ENCODE assay signal across 12 cellular contexts in genomic region chr2:217887841-217888665, GRCh38.
DNase-seq lines count a peak whose midpoint lies in the region; ATAC-seq and TF ChIP-seq lines count a peak whose summit lies in the region.
"Had no signal": no experiment of that assay in that cellular context is flagged by ENCODE, and none has a peak within 500 bp of the region (broad histone marks: within the 10 kb centered on the region; RNA-seq: fewer than 3 reads in every experiment).

No MANE protein-coding gene starts in this region.

- POLR2A ChIA-PET in MCF 10A (lab: Yijun Ruan, JAX) = interaction anchor here (0.7 kb wide), 1 partner anchor 90 kb away, joined by 3 read pairs; no protein-coding TSS in a partner anchor

- no peaks in the 10 kb centered on the region for H3K4me1 Mint-ChIP-seq in MCF 10A (ENCODE audit: insufficient read depth, unreplicated experiment)
- peaks cover 3% of the 10 kb centered on the region for H3K4me1 Mint-ChIP-seq in activated naive CD8-positive, alpha-beta T cell treated with anti-CD3 and anti-CD28 coated beads, Interleukin-2, amount 50 U/mL, for 24 hours

- ATAC-seq in lung (ENCODE audit: insufficient read depth, low FRiP score) (peak; percentile 30), aorta (ENCODE audit: low FRiP score) (peak; percentile 27), omental fat pad (ENCODE audit: low FRiP score) (no peak)
- ATAC-seq in activated naive CD8-positive, alpha-beta T cell treated with anti-CD3 and anti-CD28 coated beads, Interleukin-2, amount 50 U/mL, for 24 hours = no peak

- DNase-seq in breast epithelium (ENCODE audit: low spot score in 2 of 2) = no peak
- no peak for DNase-seq in MCF 10A (ENCODE audit: unreplicated experiment)
- DNase-seq in fibroblast of mammary gland (ENCODE audit: low read depth) = peak; percentile 38
- DNase-seq in lung (ENCODE audit: low spot score) = peak; percentile 56
- peak; percentile 68 to 76 for DNase-seq in aorta
- no peak for DNase-seq in omental fat pad (ENCODE audit: low spot score)
- no peak for DNase-seq in activated naive CD8-positive, alpha-beta T cell treated with anti-CD3 and anti-CD28 coated beads, Interleukin-2, amount 50 U/mL, for 24 hours
- no peak for DNase-seq in brain microvascular endothelial cell
- DNase-seq: activated naive CD4-positive, alpha-beta T cell treated with Interleukin-2 at 50 U/mL for 16 hours; cortex of kidney; NCI-H345 had no signal

- no peaks in the 10 kb centered on the region for H3K27me3 ChIP-seq in breast epithelium
- no peaks in the 10 kb centered on the region for H3K27me3 ChIP-seq in lung (ENCODE audit: control insufficient read depth, insufficient read depth)
- no peaks in the 10 kb centered on the region for H3K27me3 ChIP-seq in aorta (ENCODE audit: control insufficient read depth in 1 of 2, insufficient read depth in 2 of 2, low read length in 1 of 2)
- no peaks in the 10 kb centered on the region for H3K27me3 ChIP-seq in brain microvascular endothelial cell (replicated peaks)

- TF ChIP-seq CTCF in breast epithelium (IDR thresholded peaks at IDR 0.05) (no peak), MCF 10A (IDR thresholded peaks at IDR 0.05; ENCODE audit: unreplicated experiment) (no peak), fibroblast of mammary gland (conservative IDR thresholded peaks at IDR 0.05; ENCODE audit: control insufficient read depth, insufficient read depth, low read depth, low read length) (no peak), lung (IDR thresholded peaks at IDR 0.05; ENCODE audit: control extremely low read depth, extremely low read depth) (no peak), omental fat pad (IDR thresholded peaks at IDR 0.05) (no peak), brain microvascular endothelial cell (IDR thresholded peaks at IDR 0.05; ENCODE audit: low read depth, low read length, missing control alignments) (no peak)

- no peaks in the 10 kb centered on the region for H3K9me3 ChIP-seq in breast epithelium
- H3K9me3 ChIP-seq in lung (ENCODE audit: control insufficient read depth in 2 of 2, insufficient read depth in 1 of 2, low read length in 1 of 2) = no peaks in the 10 kb centered on the region
- H3K9me3 ChIP-seq in aorta (ENCODE audit: control insufficient read depth, low read length) = no peaks in the 10 kb centered on the region

- no peak overlapping the region for H3K27ac Mint-ChIP-seq in MCF 10A (ENCODE audit: low read depth, unreplicated experiment)
- no peak overlapping the region for H3K27ac Mint-ChIP-seq in activated naive CD8-positive, alpha-beta T cell treated with anti-CD3 and anti-CD28 coated beads, Interleukin-2, amount 50 U/mL, for 24 hours
- H3K27ac Mint-ChIP-seq: T-helper 2 cell treated with Interferon-gamma antibody and Interleukin-4, amounts not matched to agents 5 μg/mL and 100 μg/mL, for 36 hours had no signal

- H3K36me3 ChIP-seq in breast epithelium (no peaks in the 10 kb centered on the region), lung (ENCODE audit: control insufficient read depth in 2 of 2, insufficient read depth in 2 of 2, low read length in 2 of 2) (peaks cover 44 to 70% of the 10 kb centered on the region in 2 donors), aorta (ENCODE audit: control insufficient read depth in 1 of 2, insufficient read depth in 2 of 2, low read length in 1 of 2) (peaks cover 3 to 40% of the 10 kb centered on the region in 2 donors), brain microvascular endothelial cell (replicated peaks) (peaks cover 43% of the 10 kb centered on the region)

- H3K4me3 ChIP-seq in breast epithelium = no peak overlapping the region
- no peak overlapping the region for H3K4me3 ChIP-seq in fibroblast of mammary gland (ENCODE audit: control insufficient read depth, low read depth, low read length)
- no peak overlapping the region for H3K4me3 ChIP-seq in lung
- no peak overlapping the region for H3K4me3 ChIP-seq in aorta (ENCODE audit: low read length in 2 of 2)
- no peak overlapping the region for H3K4me3 ChIP-seq in brain microvascular endothelial cell (ENCODE audit: low read depth, low read length)

- CTCF ChIA-PET in MCF 10A (lab: Yijun Ruan, JAX) = interaction anchor here (0.6 to 17.1 kb wide), 31 partner anchors 8 to 234 kb away, joined by 3 to 678 read pairs (median 6); partner anchors contain the start of genes RUFY4 and TNS1

- WGBS in lung, 2 donors = 57 to 74% methylated on average over 16 of the region's 16 CpGs
- WGBS in aorta, 2 donors = 47 to 49% methylated on average over 16 of the region's 16 CpGs

- H3K4me1 ChIP-seq in breast epithelium (no peaks in the 10 kb centered on the region), lung (ENCODE audit: control insufficient read depth in 2 of 2, insufficient read depth in 2 of 2, low read length in 2 of 2) (peaks cover 7 to 13% of the 10 kb centered on the region in 2 donors), aorta (ENCODE audit: control insufficient read depth in 1 of 2, insufficient read depth in 2 of 2, low read length in 2 of 2) (no peaks in the 10 kb centered on the region)

- H3K36me3 Mint-ChIP-seq in MCF 10A (ENCODE audit: insufficient read depth, unreplicated experiment) = peaks cover 6% of the 10 kb centered on the region
- H3K36me3 Mint-ChIP-seq in activated naive CD8-positive, alpha-beta T cell treated with anti-CD3 and anti-CD28 coated beads, Interleukin-2, amount 50 U/mL, for 24 hours (ENCODE audit: low read depth) = no peaks in the 10 kb centered on the region

- TF ChIP-seq POLR2A in breast epithelium (IDR thresholded peaks at IDR 0.05) = no peak

- no peak overlapping the region for H3K4me3 Mint-ChIP-seq in MCF 10A (ENCODE audit: unreplicated experiment)
- H3K4me3 Mint-ChIP-seq in activated naive CD8-positive, alpha-beta T cell treated with anti-CD3 and anti-CD28 coated beads, Interleukin-2, amount 50 U/mL, for 24 hours = no peak overlapping the region
- H3K4me3 Mint-ChIP-seq: T-helper 2 cell treated with Interferon-gamma antibody and Interleukin-4, amounts not matched to agents 5 μg/mL and 100 μg/mL, for 36 hours had no signal

- no TSS peak for BruUV-seq in MCF 10A (replicated peaks; lab: Mats Ljungman, UMichigan)

- H3K27me3 Mint-ChIP-seq in MCF 10A (ENCODE audit: insufficient read depth, unreplicated experiment) = peaks cover 13% of the 10 kb centered on the region
- peaks cover 4% of the 10 kb centered on the region for H3K27me3 Mint-ChIP-seq in activated naive CD8-positive, alpha-beta T cell treated with anti-CD3 and anti-CD28 coated beads, Interleukin-2, amount 50 U/mL, for 24 hours

- in situ Hi-C loops in brain microvascular endothelial cell (cut with HindIII; ENCODE audit: low pct_ligation_motif_present, low sequenced_read_pairs) = no loop called here

- no peaks in the 10 kb centered on the region for H3K9me3 Mint-ChIP-seq in MCF 10A (ENCODE audit: unreplicated experiment)
- no peaks in the 10 kb centered on the region for H3K9me3 Mint-ChIP-seq in activated naive CD8-positive, alpha-beta T cell treated with anti-CD3 and anti-CD28 coated beads, Interleukin-2, amount 50 U/mL, for 24 hours
- H3K9me3 Mint-ChIP-seq: T-helper 2 cell treated with Interferon-gamma antibody and Interleukin-4, amounts not matched to agents 5 μg/mL and 100 μg/mL, for 36 hours had no signal

- intact Hi-C loops in breast epithelium (cut with DNase I; ENCODE audit: low total_unique reads) (loop anchor here (10.0 kb wide), 1 partner anchor 97 kb away; no protein-coding TSS in a partner anchor), MCF 10A (cut with micrococcal nuclease) (no loop called here), aorta (cut with DNase I) (loop anchor here (5.0 kb wide), 2 partner anchors 99 to 101 kb away; no protein-coding TSS in a partner anchor)

- peak overlapping the region; percentile 42 to 57 for H3K27ac ChIP-seq in breast epithelium
- H3K27ac ChIP-seq in lung (ENCODE audit: low read depth in 1 of 2, low read length in 1 of 2) = peak overlapping the region; percentile 48 to 53
- H3K27ac ChIP-seq in aorta (ENCODE audit: low read depth in 1 of 2, low read length in 2 of 2) = peak overlapping the region; percentile 23 to 30
- no peak overlapping the region for H3K27ac ChIP-seq in brain microvascular endothelial cell

Comparison
In these comparisons a context has a peak if more than half of its experiments do, and no peak if none do; other contexts are left out.
1. DNase-seq: peak in fibroblast of mammary gland (single experiment), lung (single experiment) and aorta (2 of 2); none in breast epithelium (0 of 2), MCF 10A (single experiment), omental fat pad (single experiment), activated naive CD8-positive, alpha-beta T cell treated with anti-CD3 and anti-CD28 coated beads, Interleukin-2, amount 50 U/mL, for 24 hours (single experiment) and brain microvascular endothelial cell (single experiment).
2. ATAC-seq: peak in lung (single experiment) and aorta (single experiment); none in omental fat pad (single experiment) and activated naive CD8-positive, alpha-beta T cell treated with anti-CD3 and anti-CD28 coated beads, Interleukin-2, amount 50 U/mL, for 24 hours (single experiment).